ENCODE assay signal across 1 cellular context in the genomic region with DNA sequence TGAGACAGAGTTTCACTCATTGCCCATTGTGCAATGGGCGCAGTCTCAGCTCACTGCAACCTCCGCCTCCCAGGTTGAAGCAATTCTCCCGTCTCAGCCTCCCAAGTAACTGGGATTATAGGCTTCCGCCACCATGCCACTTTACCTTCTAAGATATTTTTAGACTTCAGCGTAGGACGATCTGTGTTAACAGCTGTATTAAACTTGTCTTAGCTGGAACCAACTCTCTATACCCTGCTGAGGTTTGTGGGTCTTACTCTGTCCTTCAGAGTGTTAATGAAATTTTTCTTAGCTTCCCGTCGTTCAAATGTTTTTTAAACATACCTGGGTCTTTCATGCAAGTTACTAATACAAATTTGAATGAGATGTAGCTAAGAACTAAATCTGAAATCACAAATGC.
TF ChIP-seq lines count a peak whose summit lies in the region.

No MANE protein-coding gene starts in this region.

TF ChIP-seq in GM23338, 12 proteins besides CTCF, POLR2A, EP300 and RAD21:
- no peak for TF ChIP-seq POLR2AphosphoS5 (IDR thresholded peaks at IDR 0.05; ENCODE audit: low read depth)
- TF ChIP-seq, protein P1, sequence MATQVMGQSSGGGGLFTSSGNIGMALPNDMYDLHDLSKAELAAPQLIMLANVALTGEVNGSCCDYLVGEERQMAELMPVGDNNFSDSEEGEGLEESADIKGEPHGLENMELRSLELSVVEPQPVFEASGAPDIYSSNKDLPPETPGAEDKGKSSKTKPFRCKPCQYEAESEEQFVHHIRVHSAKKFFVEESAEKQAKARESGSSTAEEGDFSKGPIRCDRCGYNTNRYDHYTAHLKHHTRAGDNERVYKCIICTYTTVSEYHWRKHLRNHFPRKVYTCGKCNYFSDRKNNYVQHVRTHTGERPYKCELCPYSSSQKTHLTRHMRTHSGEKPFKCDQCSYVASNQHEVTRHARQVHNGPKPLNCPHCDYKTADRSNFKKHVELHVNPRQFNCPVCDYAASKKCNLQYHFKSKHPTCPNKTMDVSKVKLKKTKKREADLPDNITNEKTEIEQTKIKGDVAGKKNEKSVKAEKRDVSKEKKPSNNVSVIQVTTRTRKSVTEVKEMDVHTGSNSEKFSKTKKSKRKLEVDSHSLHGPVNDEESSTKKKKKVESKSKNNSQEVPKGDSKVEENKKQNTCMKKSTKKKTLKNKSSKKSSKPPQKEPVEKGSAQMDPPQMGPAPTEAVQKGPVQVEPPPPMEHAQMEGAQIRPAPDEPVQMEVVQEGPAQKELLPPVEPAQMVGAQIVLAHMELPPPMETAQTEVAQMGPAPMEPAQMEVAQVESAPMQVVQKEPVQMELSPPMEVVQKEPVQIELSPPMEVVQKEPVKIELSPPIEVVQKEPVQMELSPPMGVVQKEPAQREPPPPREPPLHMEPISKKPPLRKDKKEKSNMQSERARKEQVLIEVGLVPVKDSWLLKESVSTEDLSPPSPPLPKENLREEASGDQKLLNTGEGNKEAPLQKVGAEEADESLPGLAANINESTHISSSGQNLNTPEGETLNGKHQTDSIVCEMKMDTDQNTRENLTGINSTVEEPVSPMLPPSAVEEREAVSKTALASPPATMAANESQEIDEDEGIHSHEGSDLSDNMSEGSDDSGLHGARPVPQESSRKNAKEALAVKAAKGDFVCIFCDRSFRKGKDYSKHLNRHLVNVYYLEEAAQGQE (IDR thresholded peaks at IDR 0.05; ENCODE audit: unreplicated experiment), result no peak
- no peak for TF ChIP-seq STAT1 (IDR thresholded peaks at IDR 0.05; ENCODE audit: unreplicated experiment)
- TF ChIP-seq ZNF331 (CRISPR knock-in tag; IDR thresholded peaks at IDR 0.05; ENCODE audit: low read depth), result no peak
- no peak for TF ChIP-seq JUNB (IDR thresholded peaks at IDR 0.05; ENCODE audit: unreplicated experiment)
- no peak for TF ChIP-seq CREB1 (CRISPR knock-in tag; IDR thresholded peaks at IDR 0.05; ENCODE audit: low read depth)
- TF ChIP-seq NANOG (IDR thresholded peaks at IDR 0.05; ENCODE audit: borderline replicate concordance), result no peak
- no peak for TF ChIP-seq EZH2phosphoT487 (IDR thresholded peaks at IDR 0.05; ENCODE audit: unreplicated experiment)
- TF ChIP-seq, protein P2, sequence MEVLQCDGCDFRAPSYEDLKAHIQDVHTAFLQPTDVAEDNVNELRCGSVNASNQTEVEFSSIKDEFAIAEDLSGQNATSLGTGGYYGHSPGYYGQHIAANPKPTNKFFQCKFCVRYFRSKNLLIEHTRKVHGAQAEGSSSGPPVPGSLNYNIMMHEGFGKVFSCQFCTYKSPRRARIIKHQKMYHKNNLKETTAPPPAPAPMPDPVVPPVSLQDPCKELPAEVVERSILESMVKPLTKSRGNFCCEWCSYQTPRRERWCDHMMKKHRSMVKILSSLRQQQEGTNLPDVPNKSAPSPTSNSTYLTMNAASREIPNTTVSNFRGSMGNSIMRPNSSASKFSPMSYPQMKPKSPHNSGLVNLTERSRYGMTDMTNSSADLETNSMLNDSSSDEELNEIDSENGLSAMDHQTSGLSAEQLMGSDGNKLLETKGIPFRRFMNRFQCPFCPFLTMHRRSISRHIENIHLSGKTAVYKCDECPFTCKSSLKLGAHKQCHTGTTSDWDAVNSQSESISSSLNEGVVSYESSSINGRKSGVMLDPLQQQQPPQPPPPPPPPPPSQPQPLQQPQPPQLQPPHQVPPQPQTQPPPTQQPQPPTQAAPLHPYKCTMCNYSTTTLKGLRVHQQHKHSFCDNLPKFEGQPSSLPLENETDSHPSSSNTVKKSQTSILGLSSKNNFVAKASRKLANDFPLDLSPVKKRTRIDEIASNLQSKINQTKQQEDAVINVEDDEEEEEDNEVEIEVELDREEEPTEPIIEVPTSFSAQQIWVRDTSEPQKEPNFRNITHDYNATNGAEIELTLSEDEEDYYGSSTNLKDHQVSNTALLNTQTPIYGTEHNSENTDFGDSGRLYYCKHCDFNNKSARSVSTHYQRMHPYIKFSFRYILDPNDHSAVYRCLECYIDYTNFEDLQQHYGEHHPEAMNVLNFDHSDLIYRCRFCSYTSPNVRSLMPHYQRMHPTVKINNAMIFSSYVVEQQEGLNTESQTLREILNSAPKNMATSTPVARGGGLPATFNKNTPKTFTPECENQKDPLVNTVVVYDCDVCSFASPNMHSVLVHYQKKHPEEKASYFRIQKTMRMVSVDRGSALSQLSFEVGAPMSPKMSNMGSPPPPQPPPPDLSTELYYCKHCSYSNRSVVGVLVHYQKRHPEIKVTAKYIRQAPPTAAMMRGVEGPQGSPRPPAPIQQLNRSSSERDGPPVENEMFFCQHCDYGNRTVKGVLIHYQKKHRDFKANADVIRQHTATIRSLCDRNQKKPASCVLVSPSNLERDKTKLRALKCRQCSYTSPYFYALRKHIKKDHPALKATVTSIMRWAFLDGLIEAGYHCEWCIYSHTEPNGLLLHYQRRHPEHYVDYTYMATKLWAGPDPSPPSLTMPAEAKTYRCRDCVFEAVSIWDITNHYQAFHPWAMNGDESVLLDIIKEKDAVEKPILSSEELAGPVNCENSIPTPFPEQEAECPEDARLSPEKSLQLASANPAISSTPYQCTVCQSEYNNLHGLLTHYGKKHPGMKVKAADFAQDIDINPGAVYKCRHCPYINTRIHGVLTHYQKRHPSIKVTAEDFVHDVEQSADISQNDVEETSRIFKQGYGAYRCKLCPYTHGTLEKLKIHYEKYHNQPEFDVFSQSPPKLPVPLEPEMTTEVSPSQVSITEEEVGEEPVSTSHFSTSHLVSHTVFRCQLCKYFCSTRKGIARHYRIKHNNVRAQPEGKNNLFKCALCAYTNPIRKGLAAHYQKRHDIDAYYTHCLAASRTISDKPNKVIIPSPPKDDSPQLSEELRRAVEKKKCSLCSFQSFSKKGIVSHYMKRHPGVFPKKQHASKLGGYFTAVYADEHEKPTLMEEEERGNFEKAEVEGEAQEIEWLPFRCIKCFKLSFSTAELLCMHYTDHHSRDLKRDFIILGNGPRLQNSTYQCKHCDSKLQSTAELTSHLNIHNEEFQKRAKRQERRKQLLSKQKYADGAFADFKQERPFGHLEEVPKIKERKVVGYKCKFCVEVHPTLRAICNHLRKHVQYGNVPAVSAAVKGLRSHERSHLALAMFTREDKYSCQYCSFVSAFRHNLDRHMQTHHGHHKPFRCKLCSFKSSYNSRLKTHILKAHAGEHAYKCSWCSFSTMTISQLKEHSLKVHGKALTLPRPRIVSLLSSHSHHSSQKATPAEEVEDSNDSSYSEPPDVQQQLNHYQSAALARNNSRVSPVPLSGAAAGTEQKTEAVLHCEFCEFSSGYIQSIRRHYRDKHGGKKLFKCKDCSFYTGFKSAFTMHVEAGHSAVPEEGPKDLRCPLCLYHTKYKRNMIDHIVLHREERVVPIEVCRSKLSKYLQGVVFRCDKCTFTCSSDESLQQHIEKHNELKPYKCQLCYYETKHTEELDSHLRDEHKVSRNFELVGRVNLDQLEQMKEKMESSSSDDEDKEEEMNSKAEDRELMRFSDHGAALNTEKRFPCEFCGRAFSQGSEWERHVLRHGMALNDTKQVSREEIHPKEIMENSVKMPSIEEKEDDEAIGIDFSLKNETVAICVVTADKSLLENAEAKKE (CRISPR knock-in tag; IDR thresholded peaks at IDR 0.05), result no peak
- TF ChIP-seq, protein P3, sequence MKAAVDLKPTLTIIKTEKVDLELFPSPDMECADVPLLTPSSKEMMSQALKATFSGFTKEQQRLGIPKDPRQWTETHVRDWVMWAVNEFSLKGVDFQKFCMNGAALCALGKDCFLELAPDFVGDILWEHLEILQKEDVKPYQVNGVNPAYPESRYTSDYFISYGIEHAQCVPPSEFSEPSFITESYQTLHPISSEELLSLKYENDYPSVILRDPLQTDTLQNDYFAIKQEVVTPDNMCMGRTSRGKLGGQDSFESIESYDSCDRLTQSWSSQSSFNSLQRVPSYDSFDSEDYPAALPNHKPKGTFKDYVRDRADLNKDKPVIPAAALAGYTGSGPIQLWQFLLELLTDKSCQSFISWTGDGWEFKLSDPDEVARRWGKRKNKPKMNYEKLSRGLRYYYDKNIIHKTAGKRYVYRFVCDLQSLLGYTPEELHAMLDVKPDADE (IDR thresholded peaks at IDR 0.05), result no peak
- TF ChIP-seq EZH2 (IDR thresholded peaks at IDR 0.05; ENCODE audit: low read depth, unreplicated experiment), result no peak
- no peak for TF ChIP-seq ZNF114 (CRISPR knock-in tag; IDR thresholded peaks at IDR 0.05)
